5 cellular contexts compared by ENCODE assay signal in genomic region chr10:104396581-104396980, GRCh38.
"Had no signal": no experiment of that assay in that cellular context is flagged by ENCODE, and none has a peak within 500 bp of the region (broad histone marks: within the 10 kb centered on the region; RNA-seq: fewer than 3 reads in every experiment).

No MANE protein-coding gene starts in this region.

- H3K4me3 Mint-ChIP-seq: GM23338, H9 had no signal

- ATAC-seq: GM23338, K562 had no signal

- H3K27ac Mint-ChIP-seq: GM23338, H9 had no signal

- H3K4me3 ChIP-seq: GM23338, K562 had no signal

- DNase-seq: H9, HCEC 1CT, IMR-90 had no signal

- H3K9me3 Mint-ChIP-seq: GM23338, H9 had no signal
